Comparison of ENCODE assay signal across 8 cellular contexts in the genomic region with DNA sequence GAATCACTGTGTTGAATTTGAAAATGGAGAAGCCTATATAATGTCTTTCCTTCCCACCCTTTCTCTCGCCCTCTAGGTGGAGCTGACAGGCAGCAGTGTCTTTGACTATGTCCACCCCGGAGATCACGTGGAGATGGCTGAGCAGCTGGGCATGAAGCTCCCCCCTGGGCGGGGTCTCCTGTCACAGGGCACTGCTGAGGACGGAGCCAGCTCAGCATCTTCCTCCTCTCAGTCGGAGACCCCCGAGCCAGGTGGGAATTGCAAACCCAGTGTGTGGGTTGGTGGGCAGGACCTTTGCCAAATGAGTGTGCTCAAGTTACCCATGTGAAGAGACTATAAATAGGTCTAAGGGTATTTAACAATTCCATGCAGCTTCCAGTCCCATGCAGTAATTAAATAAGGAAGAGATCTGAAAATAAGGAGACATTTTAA.
DNase-seq lines count a peak whose midpoint lies in the region; ATAC-seq, FAIRE-seq and TF ChIP-seq lines count a peak whose summit lies in the region.

No MANE protein-coding gene starts in this region.

- no peaks in the 10 kb centered on the region for H3K9me3 Mint-ChIP-seq in activated CD4-positive, alpha-beta T cell treated with anti-CD3 and anti-CD28 coated beads for 36 hours (ENCODE audit: low read depth)
- H3K9me3 Mint-ChIP-seq in astrocyte (ENCODE audit: unreplicated experiment): peaks cover 3% of the 10 kb centered on the region

- TF ChIP-seq CTCF in astrocyte (IDR thresholded peaks at IDR 0.05; ENCODE audit: insufficient read depth, low read depth, low read length): peak; percentile 39

- no peaks in the 10 kb centered on the region for H3K36me3 Mint-ChIP-seq in activated CD4-positive, alpha-beta T cell treated with anti-CD3 and anti-CD28 coated beads for 36 hours (ENCODE audit: low read depth)
- no peaks in the 10 kb centered on the region for H3K36me3 Mint-ChIP-seq in astrocyte (ENCODE audit: low read depth, unreplicated experiment)

- no peaks in the 10 kb centered on the region for H3K4me1 Mint-ChIP-seq in activated CD4-positive, alpha-beta T cell treated with anti-CD3 and anti-CD28 coated beads for 36 hours
- peaks cover 35% of the 10 kb centered on the region for H3K4me1 Mint-ChIP-seq in astrocyte (ENCODE audit: low read depth, unreplicated experiment)

- H3K27ac ChIP-seq in astrocyte (ENCODE audit: low read depth, low read length): peak overlapping the region; percentile 1

- peak; percentile 5 for DNase-seq in activated CD4-positive, alpha-beta T cell treated with anti-CD3 and anti-CD28 coated beads for 36 hours
- DNase-seq in activated CD4-positive, alpha-beta T cell treated with anti-CD3 and anti-CD28 coated beads, Interleukin-2, amount 50 U/mL, for 48 hours: no peak
- DNase-seq in NCI-H1436 treated with DMSO at 0.1 percent for 48 hours (lab: John Stamatoyannopoulos, UW) (peak; percentile 44), astrocyte (ENCODE audit: low read depth) (peak; percentile 57), inferior parietal cortex (ENCODE audit: extremely low spot score) (peak; percentile 55), AG08396 (ENCODE audit: low spot score) (no peak)
- DNase-seq in activated T-cell treated with anti-CD3 and anti-CD28 coated beads, Interleukin-2, amount 50 U/mL, for 48 hours: no peak
- no peak for DNase-seq in stimulated activated naive CD4-positive, alpha-beta T cell treated with Interleukin-2 at 50 U/mL for 16 hours (lab: John Stamatoyannopoulos, UW)

- no peak overlapping the region for H3K27ac Mint-ChIP-seq in activated CD4-positive, alpha-beta T cell treated with anti-CD3 and anti-CD28 coated beads for 36 hours
- no peak overlapping the region for H3K27ac Mint-ChIP-seq in astrocyte (ENCODE audit: unreplicated experiment)

- no peaks in the 10 kb centered on the region for H3K79me2 ChIP-seq in astrocyte (ENCODE audit: insufficient read depth, low read length)

- no peaks in the 10 kb centered on the region for H4K20me1 ChIP-seq in astrocyte (ENCODE audit: insufficient read depth, low read length)

- no peaks in the 10 kb centered on the region for H3K9me3 ChIP-seq in astrocyte (ENCODE audit: insufficient read depth, low read depth, low read length)

- no peak overlapping the region for H3K4me3 ChIP-seq in astrocyte (ENCODE audit: insufficient read depth, low read depth, low read length)

- CTCF ChIA-PET in activated CD4-positive, alpha-beta T cell treated with anti-CD3 and anti-CD28 coated beads for 36 hours (lab: Charles Lee): interaction anchor here (1.0 to 1.3 kb wide), 2 partner anchors 10 to 117 kb away, joined by 4 to 10 read pairs; no protein-coding TSS in a partner anchor

- no peak overlapping the region for H2AFZ ChIP-seq in astrocyte (ENCODE audit: low read depth, low read length)

- peak overlapping the region; percentile 26 for H3K9ac ChIP-seq in astrocyte (ENCODE audit: low read length)

- POLR2A ChIA-PET in activated CD4-positive, alpha-beta T cell treated with anti-CD3 and anti-CD28 coated beads for 36 hours (lab: Charles Lee): no interaction called here

- intact Hi-C loops in activated CD4-positive, alpha-beta T cell treated with anti-CD3 and anti-CD28 coated beads for 36 hours (cut with DNase I, micrococcal nuclease): loop anchor here in 1 of 2 experiments (5.0 kb wide), 1 partner anchor 116 kb away; no protein-coding TSS in a partner anchor

- peaks cover 4% of the 10 kb centered on the region for H3K27me3 Mint-ChIP-seq in activated CD4-positive, alpha-beta T cell treated with anti-CD3 and anti-CD28 coated beads for 36 hours
- no peaks in the 10 kb centered on the region for H3K27me3 Mint-ChIP-seq in astrocyte (ENCODE audit: low read depth, unreplicated experiment)

- no peaks in the 10 kb centered on the region for H3K27me3 ChIP-seq in astrocyte (ENCODE audit: insufficient read depth, low read length)

- peak; percentile 41 for FAIRE-seq in astrocyte (lab: Jason Lieb, UNC)

- no peak for ATAC-seq in activated CD4-positive, alpha-beta T cell treated with anti-CD3 and anti-CD28 coated beads for 36 hours

- no peak overlapping the region for H3K4me3 Mint-ChIP-seq in activated CD4-positive, alpha-beta T cell treated with anti-CD3 and anti-CD28 coated beads for 36 hours
- H3K4me3 Mint-ChIP-seq in astrocyte (ENCODE audit: unreplicated experiment): no peak overlapping the region

- H3K36me3 ChIP-seq in astrocyte (ENCODE audit: insufficient read depth, low read length): no peaks in the 10 kb centered on the region

- H3K4me1 ChIP-seq in astrocyte (ENCODE audit: insufficient read depth, low read length): peaks cover 28% of the 10 kb centered on the region

- H3K4me2 ChIP-seq in astrocyte (ENCODE audit: low read length): peak overlapping the region; percentile 49

Comparison
In these comparisons a context has a peak if more than half of its experiments do, and no peak if none do; other contexts are left out.
1. DNase-seq: peak in activated CD4-positive, alpha-beta T cell treated with anti-CD3 and anti-CD28 coated beads for 36 hours (single experiment), NCI-H1436 treated with DMSO at 0.1 percent for 48 hours (single experiment), astrocyte (single experiment) and inferior parietal cortex (single experiment); none in activated CD4-positive, alpha-beta T cell treated with anti-CD3 and anti-CD28 coated beads, Interleukin-2, amount 50 U/mL, for 48 hours (0 of 2), activated T-cell treated with anti-CD3 and anti-CD28 coated beads, Interleukin-2, amount 50 U/mL, for 48 hours (0 of 2), AG08396 (single experiment) and stimulated activated naive CD4-positive, alpha-beta T cell treated with Interleukin-2 at 50 U/mL for 16 hours (single experiment).